Comparison of ENCODE assay signal across 9 cellular contexts in genomic region chr18:74497778-74498177, GRCh38. TPM values are rescaled to one million over a fixed set of nuclear protein-coding genes. Genes with fewer than 3 reads are reported as not detected.
DNase-seq lines count a peak whose midpoint lies in the region; ATAC-seq and TF ChIP-seq lines count a peak whose summit lies in the region.
"Had no signal": no experiment of that assay in that cellular context is flagged by ENCODE, and none has a peak within 500 bp of the region (broad histone marks: within the 10 kb centered on the region; RNA-seq: fewer than 3 reads in every experiment).

No MANE protein-coding gene starts in this region.

- no peaks in the 10 kb centered on the region for H4K20me1 ChIP-seq in BLaER1
- no peaks in the 10 kb centered on the region for H4K20me1 ChIP-seq in HCT116 (ENCODE audit: insufficient read depth)

- peak overlapping the region; percentile 87; the same call in 1 of the 2 replicates for H3K4me3 ChIP-seq in BLaER1
- H3K4me3 ChIP-seq in HCT116 (replicated peaks in 1 of 2; ENCODE audit: low read depth in 1 of 2, low read length in 2 of 2): peak overlapping the region in 1 of 2 experiments; percentile 76; a peak in 2 of 4 replicates
- no peak overlapping the region for H3K4me3 ChIP-seq in lower lobe of right lung

- H3K36me3 ChIP-seq in BLaER1 (peaks cover 24% of the 10 kb centered on the region), HCT116 (ENCODE audit: control insufficient read depth in 1 of 2, insufficient read depth in 2 of 2, low read length in 2 of 2) (peaks cover 6 to 20% of the 10 kb centered on the region in 2 experiments; a peak in 3 of 4 replicates), lower lobe of right lung (peaks cover 20% of the 10 kb centered on the region)

- no peaks in the 10 kb centered on the region for H3K9me2 ChIP-seq in HCT116 (ENCODE audit: insufficient read depth)

- ATAC-seq in HCT116: no peak
- ATAC-seq in activated CD8-positive, alpha-beta T cell treated with anti-CD3 and anti-CD28 coated beads for 36 hours: no peak
- ATAC-seq in lower lobe of right lung: no peak

- POLR2A ChIA-PET in HCT116 (lab: Charles Lee): no interaction called here
- POLR2A ChIA-PET in activated CD8-positive, alpha-beta T cell treated with anti-CD3 and anti-CD28 coated beads for 36 hours (lab: Charles Lee): interaction anchor here (1.2 to 1.6 kb wide), 3 partner anchors 12 to 123 kb away, joined by 3 to 5 read pairs (median 3); no protein-coding TSS in a partner anchor

- TF ChIP-seq CTCF in HCT116 (IDR thresholded peaks at IDR 0.05 in 2 of 3, conservative IDR thresholded peaks at IDR 0.05 in 1 of 3; ENCODE audit: borderline replicate concordance in 1 of 3, insufficient read depth in 1 of 3, low read depth in 2 of 3, low read length in 2 of 3): no peak
- TF ChIP-seq CTCF in activated CD8-positive, alpha-beta T cell treated with anti-CD3 and anti-CD28 coated beads for 36 hours (IDR thresholded peaks at IDR 0.05): no peak
- TF ChIP-seq CTCF in lower lobe of right lung (IDR thresholded peaks at IDR 0.05): no peak
- TF ChIP-seq CTCF in GM10266 (IDR thresholded peaks at IDR 0.05; ENCODE audit: control insufficient read depth, insufficient read depth, low read depth, missing control alignments): no peak

- H3K27me3 ChIP-seq in BLaER1 (no peaks in the 10 kb centered on the region), HCT116 (ENCODE audit: insufficient read depth, low read length) (no peaks in the 10 kb centered on the region), lower lobe of right lung (ENCODE audit: low read depth) (no peaks in the 10 kb centered on the region)

- peaks cover 67% of the 10 kb centered on the region for H3K4me1 ChIP-seq in BLaER1
- H3K4me1 ChIP-seq in HCT116 (ENCODE audit: control insufficient read depth in 1 of 2, insufficient read depth in 2 of 2, low read length in 2 of 2): peaks cover 6 to 12% of the 10 kb centered on the region in 2 experiments
- H3K4me1 ChIP-seq in lower lobe of right lung: peaks cover 50% of the 10 kb centered on the region

- no peaks in the 10 kb centered on the region for H3K9me3 Mint-ChIP-seq in activated CD8-positive, alpha-beta T cell treated with anti-CD3 and anti-CD28 coated beads for 36 hours

- peak overlapping the region; percentile 99 for H3K27ac Mint-ChIP-seq in activated CD8-positive, alpha-beta T cell treated with anti-CD3 and anti-CD28 coated beads for 36 hours

- H3K4me2 ChIP-seq in BLaER1 (peak overlapping the region; percentile 92), HCT116 (ENCODE audit: low read length) (peak overlapping the region; percentile 86; the same call in 1 of the 2 replicates)

- DNase-seq in HCT116 (ENCODE audit: low read depth, low spot score) (no peak), lower lobe of right lung (no peak), GM10266 (ENCODE audit: extremely low spot score) (no peak), NCI-H2227 (lab: John Stamatoyannopoulos, UW; ENCODE audit: unreplicated experiment) (no peak), SKM-1 treated with dmso at 0.1 percent for 144 hours (lab: John Stamatoyannopoulos, UW; ENCODE audit: unreplicated experiment) (no peak)
- no peak for DNase-seq in activated CD8-positive, alpha-beta T cell treated with anti-CD3 and anti-CD28 coated beads for 36 hours
- DNase-seq in stimulated activated CD4-positive, alpha-beta T cell treated with anti-CD3 and anti-CD28 coated beads, Interleukin-15, amount 100 ng/mL, for 24 hours: no peak

- H3K4me3 Mint-ChIP-seq in activated CD8-positive, alpha-beta T cell treated with anti-CD3 and anti-CD28 coated beads for 36 hours: peak overlapping the region; percentile 85

- H3K27ac ChIP-seq in BLaER1: no peak overlapping the region
- 0 out of 2 replicates have a peak overlapping the region, but pooled peaks have one; percentile 64 for H3K27ac ChIP-seq in HCT116 (ENCODE audit: low read depth, low read length)
- peak overlapping the region; percentile 98 for H3K27ac ChIP-seq in lower lobe of right lung

- no peak overlapping the region for H2AFZ ChIP-seq in HCT116 (ENCODE audit: low read depth, low read length, poor library complexity, severe bottlenecking)

- H3K9me3 ChIP-seq in BLaER1: no peaks in the 10 kb centered on the region
- H3K9me3 ChIP-seq in HCT116 (ENCODE audit: control insufficient read depth in 1 of 2, insufficient read depth in 1 of 2, low read depth in 1 of 2, low read length in 2 of 2): no peaks in the 10 kb centered on the region
- no peaks in the 10 kb centered on the region for H3K9me3 ChIP-seq in lower lobe of right lung

- peaks cover 41% of the 10 kb centered on the region for H3K36me3 Mint-ChIP-seq in activated CD8-positive, alpha-beta T cell treated with anti-CD3 and anti-CD28 coated beads for 36 hours (ENCODE audit: low read depth)

- no peak for TF ChIP-seq POLR2A in HCT116 (IDR thresholded peaks at IDR 0.05; ENCODE audit: borderline replicate concordance, extremely low read depth, insufficient read depth, insufficient read length)

- H3K27me3 Mint-ChIP-seq in activated CD8-positive, alpha-beta T cell treated with anti-CD3 and anti-CD28 coated beads for 36 hours: no peaks in the 10 kb centered on the region

- H3K9ac ChIP-seq in BLaER1 (peak overlapping the region; percentile 37; the same call in 1 of the 2 replicates), HCT116 (ENCODE audit: low read length) (no peak overlapping the region; the same call in 1 of the 2 replicates)

- RAD21 ChIA-PET in HCT116 (lab: Charles Lee; ENCODE audit: low non-redundant PET in 1 of 2, low total read pairs in 2 of 2, uncharacterized antibody in 2 of 2, unreplicated experiment in 2 of 2): no interaction called here

- CTCF ChIA-PET in HCT116 (lab: Charles Lee): interaction anchor here (1.2 kb wide), 1 partner anchor 54 kb away, joined by 4 read pairs; no protein-coding TSS in a partner anchor
- CTCF ChIA-PET in activated CD8-positive, alpha-beta T cell treated with anti-CD3 and anti-CD28 coated beads for 36 hours (lab: Charles Lee): interaction anchor here (1.5 to 11.5 kb wide), 3 partner anchors 54 to 146 kb away, joined by 5 to 198 read pairs (median 6); partner anchors contain the start of gene ZNF407

- peaks cover 51% of the 10 kb centered on the region for H3K4me1 Mint-ChIP-seq in activated CD8-positive, alpha-beta T cell treated with anti-CD3 and anti-CD28 coated beads for 36 hours (ENCODE audit: low read depth)

- intact Hi-C loops in HCT116 (cut with micrococcal nuclease) (loop anchor here (10.0 kb wide), 1 partner anchor 97 kb away; the partner anchor contains the start of gene ZNF407), lower lobe of right lung (cut with DNase I) (no loop called here)
- intact Hi-C loops in activated CD8-positive, alpha-beta T cell treated with anti-CD3 and anti-CD28 coated beads for 36 hours (cut with micrococcal nuclease): loop anchor here (5.0 to 10.0 kb wide), 5 partner anchors 55 to 710 kb away; partner anchors contain the start of genes FBXO15, PTGR3, TIMM21 and ZNF407

- peaks cover 40% of the 10 kb centered on the region for H3K79me2 ChIP-seq in HCT116 (ENCODE audit: insufficient read depth, low read length)

- no TSS peak for BruUV-seq in HCT116 (replicated peaks; lab: Mats Ljungman, UMichigan)

- no peak for TF ChIP-seq RAD21 in HCT116 (IDR thresholded peaks at IDR 0.05; ENCODE audit: low read depth)

TF ChIP-seq in HCT116, 20 proteins besides CTCF, POLR2A, EP300 and RAD21 (continues in another document):
- TF ChIP-seq TCF7L2 (IDR thresholded peaks at IDR 0.05; ENCODE audit: borderline replicate concordance, extremely low read depth, insufficient read depth, insufficient read length): no peak
- TF ChIP-seq ATF3 (IDR thresholded peaks at IDR 0.05): no peak
- TF ChIP-seq REST (IDR thresholded peaks at IDR 0.05; ENCODE audit: low read depth): no peak
- no peak for TF ChIP-seq SRF (IDR thresholded peaks at IDR 0.05; ENCODE audit: low read depth)
- no peak for TF ChIP-seq CBX3 (IDR thresholded peaks at IDR 0.05; ENCODE audit: low read depth)
- no peak for TF ChIP-seq SIN3A (IDR thresholded peaks at IDR 0.05; ENCODE audit: low read depth)

RNA-seq across cellular contexts. Expression of gene CNDP2, which starts 1.6 kb away (rescaled TPM):
- total RNA-seq in HCT116 (2021; ENCODE audit: unreplicated experiment): 112 TPM
- polyA plus RNA-seq in HCT116 (2012): 63.7 and 66.6 TPM in 2 replicates
- 100 to 1,000 TPM; 121 to 136 TPM for total RNA-seq in activated CD8-positive, alpha-beta T cell treated with anti-CD3 and anti-CD28 coated beads for 36 hours
- total RNA-seq in lower lobe of right lung: 237 TPM

RNA-seq across cellular contexts. Expression of gene CNDP1, which starts 36.5 kb away (rescaled TPM):
- total RNA-seq in HCT116 (2021; ENCODE audit: unreplicated experiment) (not detected), lower lobe of right lung (not detected)
- 0.01 and 0.03 TPM in 2 replicates for polyA plus RNA-seq in HCT116 (2012)
- total RNA-seq in activated CD8-positive, alpha-beta T cell treated with anti-CD3 and anti-CD28 coated beads for 36 hours: not detected
- total RNA-seq: Daoy had no signal

RNA-seq across cellular contexts. Expression of gene DIPK1C, which starts 40.7 kb away (rescaled TPM):
- total RNA-seq in HCT116 (2021; ENCODE audit: unreplicated experiment): not detected
- not detected in 2 replicates for polyA plus RNA-seq in HCT116 (2012)
- total RNA-seq in activated CD8-positive, alpha-beta T cell treated with anti-CD3 and anti-CD28 coated beads for 36 hours: not detected
- total RNA-seq in lower lobe of right lung: not detected
- total RNA-seq: Daoy had no signal
